ENCODE assay signal across 9 cellular contexts in the genomic region with DNA sequence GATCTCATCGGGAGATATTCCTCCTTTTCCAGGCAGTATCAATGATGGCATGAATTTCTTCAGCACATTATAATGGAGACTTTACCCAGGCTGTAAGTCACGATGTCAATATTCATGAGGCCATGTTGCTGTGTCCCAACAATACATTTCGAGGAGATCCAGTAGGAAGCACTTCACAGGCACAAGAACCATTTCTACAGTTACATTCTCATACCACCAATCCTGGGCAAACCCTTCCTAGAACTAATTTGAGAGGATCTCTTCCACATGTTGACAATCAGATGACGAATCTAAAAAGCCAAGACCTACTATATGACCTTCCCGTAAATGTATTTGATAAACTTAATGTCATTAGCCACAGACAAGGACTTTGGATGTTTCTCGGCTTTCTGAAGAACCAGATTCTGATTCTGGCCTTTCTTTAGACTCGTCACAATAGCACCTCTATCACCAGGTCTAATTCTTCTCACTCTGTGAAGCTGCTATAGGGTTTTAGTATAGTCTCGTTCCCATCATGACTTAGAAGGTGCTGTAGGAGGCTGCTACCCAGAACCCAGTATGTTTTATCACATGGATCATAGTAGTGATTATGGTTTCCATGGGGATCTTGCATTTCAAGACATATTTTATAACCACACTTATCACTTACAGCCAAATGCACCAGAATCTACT. TPM values are rescaled to one million over a fixed set of nuclear protein-coding genes. Genes with fewer than 3 reads are reported as not detected.
DNase-seq lines count a peak whose midpoint lies in the region; ATAC-seq and TF ChIP-seq lines count a peak whose summit lies in the region.
"Had no signal": no experiment of that assay in that cellular context is flagged by ENCODE, and none has a peak within 500 bp of the region (broad histone marks: within the 10 kb centered on the region; RNA-seq: fewer than 3 reads in every experiment).

No MANE protein-coding gene starts in this region.

- no peak overlapping the region for H3K4me2 ChIP-seq in neural cell (ENCODE audit: low read length)

- H3F3A ChIP-seq in neural cell (ENCODE audit: insufficient read depth, low read length, poor library complexity, severe bottlenecking) = no peaks in the 10 kb centered on the region

- H3K9ac ChIP-seq in neural cell (ENCODE audit: low read length) = peak overlapping the region; percentile 56

- H3K27ac ChIP-seq in neural cell (ENCODE audit: low read length) = no peak overlapping the region

- TF ChIP-seq RAD21 in neural cell (conservative IDR thresholded peaks at IDR 0.05) = no peak

- no peak for ATAC-seq in GM21390 (IDR thresholded peaks at IDR 0.05; ENCODE audit: unreplicated experiment)

- H3K9me3 ChIP-seq in neural cell (ENCODE audit: low read length) = no peaks in the 10 kb centered on the region

- H3K36me3 Mint-ChIP-seq in Calu3 (ENCODE audit: insufficient read depth, unreplicated experiment) (peaks cover 13% of the 10 kb centered on the region), IgD-negative memory B cell (peaks cover 15% of the 10 kb centered on the region)

- no peaks in the 10 kb centered on the region for H4K20me1 ChIP-seq in neural cell (ENCODE audit: insufficient read depth)

- H3K9me2 ChIP-seq in neural cell (ENCODE audit: insufficient read depth, low read length) = no peaks in the 10 kb centered on the region

- no peaks in the 10 kb centered on the region for H3K79me2 ChIP-seq in neural cell (replicated peaks; ENCODE audit: insufficient read depth, low read length)

- H3K4me3 Mint-ChIP-seq in Calu3 (ENCODE audit: low read depth, unreplicated experiment) (peak overlapping the region; percentile 89), IgD-negative memory B cell (peak overlapping the region; percentile 71 to 95 (median 88))

- H3K4me3 ChIP-seq in choroid plexus epithelial cell (ENCODE audit: low read depth, low read length) (peak overlapping the region; percentile 80), neural cell (ENCODE audit: low read length) (peak overlapping the region; percentile 66)

- no peak for TF ChIP-seq EP300 in neural cell (conservative IDR thresholded peaks at IDR 0.05; ENCODE audit: poor library complexity, severe bottlenecking)

- H3K9me3 Mint-ChIP-seq in Calu3 (ENCODE audit: low read depth, unreplicated experiment) (peaks cover 16% of the 10 kb centered on the region), IgD-negative memory B cell (peaks cover 13 to 27% (median 16%) of the 10 kb centered on the region in 3 donors)

- H3K27ac Mint-ChIP-seq in Calu3 (ENCODE audit: unreplicated experiment) (no peak overlapping the region), IgD-negative memory B cell (peak overlapping the region in 2 of 3 donors; percentile 51 to 89)

- DNase-seq in Calu3 (no peak), choroid plexus epithelial cell (ENCODE audit: low read depth) (no peak), NCI-H524 treated with DMSO at 0.1 percent for 48 hours (lab: John Stamatoyannopoulos, UW) (no peak), mucosa of gallbladder (ENCODE audit: low spot score) (no peak), HuH-7.5 (ENCODE audit: low spot score) (no peak)

- intact Hi-C loops in Calu3 (cut with micrococcal nuclease; ENCODE audit: unreplicated experiment) = no loop called here

- H3K4me1 Mint-ChIP-seq in Calu3 (ENCODE audit: low read depth, unreplicated experiment) (peaks cover 26% of the 10 kb centered on the region), IgD-negative memory B cell (peaks cover 30 to 41% (median 34%) of the 10 kb centered on the region in 3 donors)

- no peaks in the 10 kb centered on the region for H3K27me3 ChIP-seq in neural cell (ENCODE audit: insufficient read depth, low read depth, low read length)
- H3K27me3 ChIP-seq: sigmoid colon had no signal

- TF ChIP-seq CTCF in Calu3 (IDR thresholded peaks at IDR 0.05; ENCODE audit: unreplicated experiment) (no peak), choroid plexus epithelial cell (conservative IDR thresholded peaks at IDR 0.05; ENCODE audit: low read depth, low read length) (no peak), neural cell (IDR thresholded peaks at IDR 0.05; ENCODE audit: poor library complexity, severe bottlenecking) (no peak)

- H3K27me3 Mint-ChIP-seq in Calu3 (ENCODE audit: unreplicated experiment) = no peaks in the 10 kb centered on the region
- H3K27me3 Mint-ChIP-seq in IgD-negative memory B cell = no peaks in the 10 kb centered on the region

- BruUV-seq in Calu3 (replicated peaks; lab: Mats Ljungman, UMichigan) = no TSS peak

- H3K36me3 ChIP-seq in neural cell (ENCODE audit: insufficient read depth, low read length) = no peaks in the 10 kb centered on the region
- H3K36me3 ChIP-seq: sigmoid colon had no signal

- no peak overlapping the region for H2AFZ ChIP-seq in neural cell (ENCODE audit: low read depth, low read length)

- CTCF ChIA-PET in Calu3 (lab: Charles Lee) = no interaction called here

TF ChIP-seq in neural cell, 6 proteins besides CTCF, POLR2A, EP300 and RAD21:
- TF ChIP-seq TAF1 (IDR thresholded peaks at IDR 0.05; ENCODE audit: low read depth) (no peak), SMC3 (conservative IDR thresholded peaks at IDR 0.05; ENCODE audit: poor library complexity) (no peak), EZH2 (IDR thresholded peaks at IDR 0.05; ENCODE audit: borderline replicate concordance, insufficient read depth, low read length, poor library complexity, severe bottlenecking) (no peak), MXI1 (conservative IDR thresholded peaks at IDR 0.05; ENCODE audit: poor library complexity, severe bottlenecking) (no peak)
- TF ChIP-seq, protein P1, sequence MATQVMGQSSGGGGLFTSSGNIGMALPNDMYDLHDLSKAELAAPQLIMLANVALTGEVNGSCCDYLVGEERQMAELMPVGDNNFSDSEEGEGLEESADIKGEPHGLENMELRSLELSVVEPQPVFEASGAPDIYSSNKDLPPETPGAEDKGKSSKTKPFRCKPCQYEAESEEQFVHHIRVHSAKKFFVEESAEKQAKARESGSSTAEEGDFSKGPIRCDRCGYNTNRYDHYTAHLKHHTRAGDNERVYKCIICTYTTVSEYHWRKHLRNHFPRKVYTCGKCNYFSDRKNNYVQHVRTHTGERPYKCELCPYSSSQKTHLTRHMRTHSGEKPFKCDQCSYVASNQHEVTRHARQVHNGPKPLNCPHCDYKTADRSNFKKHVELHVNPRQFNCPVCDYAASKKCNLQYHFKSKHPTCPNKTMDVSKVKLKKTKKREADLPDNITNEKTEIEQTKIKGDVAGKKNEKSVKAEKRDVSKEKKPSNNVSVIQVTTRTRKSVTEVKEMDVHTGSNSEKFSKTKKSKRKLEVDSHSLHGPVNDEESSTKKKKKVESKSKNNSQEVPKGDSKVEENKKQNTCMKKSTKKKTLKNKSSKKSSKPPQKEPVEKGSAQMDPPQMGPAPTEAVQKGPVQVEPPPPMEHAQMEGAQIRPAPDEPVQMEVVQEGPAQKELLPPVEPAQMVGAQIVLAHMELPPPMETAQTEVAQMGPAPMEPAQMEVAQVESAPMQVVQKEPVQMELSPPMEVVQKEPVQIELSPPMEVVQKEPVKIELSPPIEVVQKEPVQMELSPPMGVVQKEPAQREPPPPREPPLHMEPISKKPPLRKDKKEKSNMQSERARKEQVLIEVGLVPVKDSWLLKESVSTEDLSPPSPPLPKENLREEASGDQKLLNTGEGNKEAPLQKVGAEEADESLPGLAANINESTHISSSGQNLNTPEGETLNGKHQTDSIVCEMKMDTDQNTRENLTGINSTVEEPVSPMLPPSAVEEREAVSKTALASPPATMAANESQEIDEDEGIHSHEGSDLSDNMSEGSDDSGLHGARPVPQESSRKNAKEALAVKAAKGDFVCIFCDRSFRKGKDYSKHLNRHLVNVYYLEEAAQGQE (IDR thresholded peaks at IDR 0.05; ENCODE audit: borderline replicate concordance) = no peak

RNA-seq across cellular contexts. Expression of a gene that starts 40.2 kb away (rescaled TPM):
- total RNA-seq in Calu3 (2022) (11.6 and 11.7 TPM in 2 replicates), mucosa of gallbladder (8.3 TPM)
- polyA plus RNA-seq in IgD-negative memory B cell (14.5 TPM), neural cell (24.5 and 27.5 TPM in 2 replicates)
- polyA minus RNA-seq in neural cell = 35.3 and 45.6 TPM in 2 replicates

RNA-seq across cellular contexts. Expression of a gene that starts 42.6 kb away (rescaled TPM):
- total RNA-seq in Calu3 (2022) (0.80 and 1.4 TPM in 2 replicates), mucosa of gallbladder (1.2 TPM)
- polyA plus RNA-seq in IgD-negative memory B cell (not detected), neural cell (0.07 TPM in 1 of 2 replicates, not detected in the other)
- 0.12 and 0.24 TPM in 2 replicates for polyA minus RNA-seq in neural cell
